Comparison of ENCODE assay signal across 12 cellular contexts in the genomic region with DNA sequence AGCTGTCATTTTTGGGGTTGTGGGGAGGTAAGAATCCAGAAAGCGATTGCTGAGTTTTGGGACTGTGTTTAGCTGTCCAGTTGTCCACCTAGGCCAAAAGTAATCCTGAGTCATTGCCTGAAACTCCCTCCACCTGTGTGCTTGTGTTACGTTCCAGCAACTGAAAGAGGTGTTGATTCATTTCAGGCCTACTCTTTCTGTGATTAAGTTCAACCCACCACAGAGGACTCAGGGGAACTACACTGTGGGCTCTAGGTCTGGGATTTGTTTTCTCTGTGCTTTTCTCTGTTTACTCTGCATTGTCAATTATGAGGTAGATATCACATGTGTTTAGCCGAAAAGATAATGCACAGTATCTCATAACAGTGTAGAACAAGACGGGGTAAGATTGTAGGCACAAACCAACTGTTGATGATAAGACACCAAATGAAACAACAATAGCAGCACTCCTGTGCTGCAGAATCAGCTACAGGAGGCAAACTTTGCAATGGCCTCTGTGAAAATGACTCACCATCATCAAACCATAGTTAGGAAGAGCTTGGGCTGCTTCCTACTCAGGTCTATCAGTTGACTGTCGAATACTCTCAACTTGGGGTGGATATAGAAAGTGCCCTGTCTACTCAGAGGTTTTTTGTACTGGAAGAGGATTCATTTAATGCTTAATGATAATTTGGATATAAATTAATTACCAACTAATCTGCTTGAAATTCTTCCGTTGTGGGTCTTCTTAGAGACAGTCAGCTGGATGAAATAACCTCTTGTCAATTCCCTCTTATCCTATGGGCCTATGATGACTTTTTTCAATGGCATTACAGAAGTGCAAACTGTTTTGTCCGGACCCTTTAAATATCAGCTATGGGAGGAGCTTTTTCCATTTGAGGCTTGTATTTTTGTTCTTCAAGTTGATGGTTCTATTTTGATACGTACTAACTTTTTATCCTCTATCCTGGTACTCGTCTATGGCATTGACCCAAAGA.
DNase-seq lines count a peak whose midpoint lies in the region; ATAC-seq and TF ChIP-seq lines count a peak whose summit lies in the region.
"Had no signal": no experiment of that assay in that cellular context is flagged by ENCODE, and none has a peak within 500 bp of the region (broad histone marks: within the 10 kb centered on the region; RNA-seq: fewer than 3 reads in every experiment).

No MANE protein-coding gene starts in this region.

- ATAC-seq in GM19328 (IDR thresholded peaks at IDR 0.05; ENCODE audit: unreplicated experiment) (peak; percentile 86), HG02798 (IDR thresholded peaks at IDR 0.05; ENCODE audit: poor library complexity, unreplicated experiment) (peak; percentile 95), HG03558 (IDR thresholded peaks at IDR 0.05; ENCODE audit: extremely low read depth, unreplicated experiment) (peak; percentile 92)
- ATAC-seq: K562 had no signal

- peak; percentile 62 for DNase-seq in GM12864 (ENCODE audit: low read depth)
- no peak for DNase-seq in NCI-H82 (lab: John Stamatoyannopoulos, UW)
- no peak for DNase-seq in AG08395 (ENCODE audit: low spot score)
- no peak for DNase-seq in amygdala (lab: John Stamatoyannopoulos, UW)
- DNase-seq in dedifferentiated amniotic fluid mesenchymal stem cell (ENCODE audit: extremely low spot score), result no peak
- DNase-seq: AML-193, NCI-H526, spleen had no signal

- H3K4me3 ChIP-seq in GM12864 (ENCODE audit: low read depth, low read length), result no peak overlapping the region
- H3K4me3 ChIP-seq: K562, spleen had no signal

- TF ChIP-seq CTCF in GM12864 (IDR thresholded peaks at IDR 0.05; ENCODE audit: low read depth, low read length, missing control alignments), result no peak
